In genomic region chr6:93859964-93860363, GRCh38 we compare ENCODE assay signal across 20 cellular contexts.
DNase-seq lines count a peak whose midpoint lies in the region; ATAC-seq and TF ChIP-seq lines count a peak whose summit lies in the region.
"Had no signal": no experiment of that assay in that cellular context is flagged by ENCODE, and none has a peak within 500 bp of the region (broad histone marks: within the 10 kb centered on the region; RNA-seq: fewer than 3 reads in every experiment).

No MANE protein-coding gene starts in this region.

- H3K4me1 ChIP-seq in ES-I3 (ENCODE audit: insufficient read depth, low read length) (peaks cover 47% of the 10 kb centered on the region), iPS-15b (ENCODE audit: control insufficient read depth, insufficient read depth, low read length) (peaks cover 25% of the 10 kb centered on the region), esophagus muscularis mucosa (no peaks in the 10 kb centered on the region)

- H3K4me3 ChIP-seq in iPS-15b (ENCODE audit: low read depth, low read length), result no peak overlapping the region
- H3K4me3 ChIP-seq in esophagus muscularis mucosa, result no peak overlapping the region
- H3K4me3 ChIP-seq: PC-9 had no signal

- no peaks in the 10 kb centered on the region for H3K27me3 ChIP-seq in iPS-15b (ENCODE audit: control insufficient read depth, insufficient read depth, low read length)
- H3K27me3 ChIP-seq in esophagus muscularis mucosa, result no peaks in the 10 kb centered on the region

- intact Hi-C loops in MCF 10A (cut with micrococcal nuclease) (no loop called here), esophagus muscularis mucosa (cut with DNase I) (no loop called here)

- H3K9ac ChIP-seq in ES-I3 (ENCODE audit: low read depth, low read length) (peak overlapping the region; percentile 51), iPS-15b (ENCODE audit: low read depth, low read length) (peak overlapping the region; percentile 10)
- H3K9ac ChIP-seq: KMS-11 had no signal

- H3K36me3 Mint-ChIP-seq in WTC11 (no peaks in the 10 kb centered on the region), nephron progenitor cell (ENCODE audit: low read depth) (no peaks in the 10 kb centered on the region), MCF 10A (ENCODE audit: insufficient read depth, unreplicated experiment) (no peaks in the 10 kb centered on the region)

- POLR2A ChIA-PET in WTC11 (lab: Charles Lee), result no interaction called here
- POLR2A ChIA-PET in MCF 10A (lab: Yijun Ruan, JAX), result no interaction called here

- no peak overlapping the region for H3K27ac ChIP-seq in esophagus muscularis mucosa (replicated peaks in 1 of 4)
- H3K27ac ChIP-seq: KMS-11, PC-9, RWPE1 had no signal

- TF ChIP-seq EP300 in esophagus muscularis mucosa (IDR thresholded peaks at IDR 0.05), result no peak

- no peak for TF ChIP-seq POLR2A in esophagus muscularis mucosa (IDR thresholded peaks at IDR 0.05; ENCODE audit: low read depth)

- H3K4me3 Mint-ChIP-seq in WTC11 (peak overlapping the region; percentile 47), nephron progenitor cell (peak overlapping the region; percentile 12), MCF 10A (ENCODE audit: unreplicated experiment) (no peak overlapping the region)
- H3K4me3 Mint-ChIP-seq: B cell had no signal

- WGBS in esophagus muscularis mucosa, result 71% methylated on average over 3 of the region's 3 CpGs

- H3K4me1 Mint-ChIP-seq in WTC11, result peaks cover 72% of the 10 kb centered on the region
- H3K4me1 Mint-ChIP-seq in nephron progenitor cell, result peaks cover 5% of the 10 kb centered on the region
- H3K4me1 Mint-ChIP-seq in MCF 10A (ENCODE audit: insufficient read depth, unreplicated experiment), result no peaks in the 10 kb centered on the region
- H3K4me1 Mint-ChIP-seq: B cell had no signal

- no TSS peak for BruUV-seq in MCF 10A (replicated peaks; lab: Mats Ljungman, UMichigan)

- CTCF ChIA-PET in WTC11 (lab: Charles Lee), result no interaction called here
- CTCF ChIA-PET in MCF 10A (lab: Yijun Ruan, JAX), result no interaction called here

- H3K9me3 ChIP-seq in ES-I3 (ENCODE audit: control insufficient read depth, insufficient read depth, low read length) (no peaks in the 10 kb centered on the region), iPS-15b (ENCODE audit: control insufficient read depth, insufficient read depth, low read length) (no peaks in the 10 kb centered on the region), esophagus muscularis mucosa (peaks cover 0 to 7% (median 0%) of the 10 kb centered on the region in 4 donors)

- peak overlapping the region; percentile 99 for H3K27ac Mint-ChIP-seq in WTC11
- H3K27ac Mint-ChIP-seq in nephron progenitor cell, result no peak overlapping the region
- H3K27ac Mint-ChIP-seq in MCF 10A (ENCODE audit: low read depth, unreplicated experiment), result no peak overlapping the region
- H3K27ac Mint-ChIP-seq: B cell had no signal

- TF ChIP-seq CTCF in WTC11 (IDR thresholded peaks at IDR 0.05) (no peak), nephron progenitor cell (IDR thresholded peaks at IDR 0.05) (no peak), MCF 10A (IDR thresholded peaks at IDR 0.05; ENCODE audit: unreplicated experiment) (no peak), esophagus muscularis mucosa (IDR thresholded peaks at IDR 0.05) (no peak)

- H3K9me3 Mint-ChIP-seq in WTC11, result no peaks in the 10 kb centered on the region
- H3K9me3 Mint-ChIP-seq in nephron progenitor cell, result no peaks in the 10 kb centered on the region
- no peaks in the 10 kb centered on the region for H3K9me3 Mint-ChIP-seq in MCF 10A (ENCODE audit: unreplicated experiment)

- H3K27me3 Mint-ChIP-seq in WTC11 (ENCODE audit: low read depth) (peaks cover 2% of the 10 kb centered on the region; the same call in 1 of the 2 replicates), nephron progenitor cell (ENCODE audit: low read depth, poor library complexity) (no peaks in the 10 kb centered on the region), MCF 10A (ENCODE audit: insufficient read depth, unreplicated experiment) (no peaks in the 10 kb centered on the region)
- H3K27me3 Mint-ChIP-seq: B cell had no signal

- no peaks in the 10 kb centered on the region for H3K36me3 ChIP-seq in ES-I3 (ENCODE audit: insufficient read depth, low read length)
- H3K36me3 ChIP-seq in iPS-15b (ENCODE audit: control insufficient read depth, insufficient read depth, low read length), result no peaks in the 10 kb centered on the region
- H3K36me3 ChIP-seq in esophagus muscularis mucosa, result no peaks in the 10 kb centered on the region

- ATAC-seq in WTC11, result peak; percentile 61
- no peak for ATAC-seq in HG02938 (IDR thresholded peaks at IDR 0.05; ENCODE audit: unreplicated experiment)
- ATAC-seq in GM21423 (IDR thresholded peaks at IDR 0.05; ENCODE audit: unreplicated experiment), result no peak
- ATAC-seq: HCT116 had no signal

- DNase-seq in WTC11 (ENCODE audit: low spot score) (no peak), nephron progenitor cell (no peak), MCF 10A (ENCODE audit: unreplicated experiment) (no peak), esophagus muscularis mucosa (ENCODE audit: extremely low spot score) (no peak)
- DNase-seq: 8988T, GDM1, NCI-H1417 treated with DMSO at 0.1 percent for 48 hours, NCI-H187 treated with DMSO at 0.1 percent for 48 hours, NCI-H345, NCI-H524 treated with DMSO at 0.1 percent for 48 hours, PC-9, SIG-M5 had no signal

TF ChIP-seq in WTC11, 78 proteins besides CTCF, POLR2A, EP300 and RAD21 (continues in another document):
- TF ChIP-seq ELF4 (CRISPR knock-in tag; IDR thresholded peaks at IDR 0.05; ENCODE audit: low read depth), result no peak
- TF ChIP-seq RELA (CRISPR knock-in tag; IDR thresholded peaks at IDR 0.05; ENCODE audit: borderline replicate concordance), result no peak
- TF ChIP-seq TP53 (CRISPR knock-in tag; IDR thresholded peaks at IDR 0.05), result no peak
- TF ChIP-seq ATF2 (CRISPR knock-in tag; IDR thresholded peaks at IDR 0.05; ENCODE audit: borderline replicate concordance, low read depth), result no peak
- TF ChIP-seq ZNF425 (CRISPR knock-in tag; conservative IDR thresholded peaks at IDR 0.05), result no peak
- TF ChIP-seq PREB (CRISPR knock-in tag; IDR thresholded peaks at IDR 0.05; ENCODE audit: borderline replicate concordance), result no peak
- no peak for TF ChIP-seq E2F1 (CRISPR knock-in tag; IDR thresholded peaks at IDR 0.05)
